24 cellular contexts compared by ENCODE assay signal in genomic region chr12:121520119-121520518, GRCh38.
DNase-seq lines count a peak whose midpoint lies in the region; ATAC-seq and TF ChIP-seq lines count a peak whose summit lies in the region.
"Had no signal": no experiment of that assay in that cellular context is flagged by ENCODE, and none has a peak within 500 bp of the region (broad histone marks: within the 10 kb centered on the region; RNA-seq: fewer than 3 reads in every experiment).

No MANE protein-coding gene starts in this region.

- TF ChIP-seq POLR2A in upper lobe of left lung (IDR thresholded peaks at IDR 0.05), result no peak

- H3K4me3 ChIP-seq in left lung (no peak overlapping the region), upper lobe of left lung (no peak overlapping the region)
- H3K4me3 ChIP-seq: GM23248, SK-N-MC had no signal

- H3K27ac ChIP-seq in left lung, result no peak overlapping the region
- peak overlapping the region in 3 of 4 donors; percentile 30 to 67 (median 52) for H3K27ac ChIP-seq in upper lobe of left lung
- H3K27ac ChIP-seq: 22Rv1, GM23248, RWPE1, SK-N-MC had no signal

- no peaks in the 10 kb centered on the region for H3K27me3 Mint-ChIP-seq in activated T-cell treated with anti-CD3 and anti-CD28 coated beads, Interleukin-2, amount 50 U/mL, for 24 hours
- H3K27me3 Mint-ChIP-seq in IgD-negative memory B cell, result peaks cover 1% of the 10 kb centered on the region
- H3K27me3 Mint-ChIP-seq: B cell had no signal

- H3K36me3 Mint-ChIP-seq in activated T-cell treated with anti-CD3 and anti-CD28 coated beads, Interleukin-2, amount 50 U/mL, for 24 hours (ENCODE audit: low read depth), result peaks cover 32% of the 10 kb centered on the region
- no peaks in the 10 kb centered on the region for H3K36me3 Mint-ChIP-seq in IgD-negative memory B cell

- TF ChIP-seq EP300 in upper lobe of left lung (IDR thresholded peaks at IDR 0.05), result peak in 1 of 4 donors; percentile 78

- DNase-seq in activated T-cell treated with anti-CD3 and anti-CD28 coated beads, Interleukin-2, amount 50 U/mL, for 24 hours, result no peak
- no peak for DNase-seq in activated T-cell treated with anti-CD3 and anti-CD28 coated beads, Interleukin-2, amount 50 U/mL, for 48 hours
- no peak for DNase-seq in left lung
- DNase-seq in upper lobe of left lung, result peak in 1 of 2 donors; percentile 77
- DNase-seq in superior temporal gyrus (ENCODE audit: extremely low spot score), result no peak
- DNase-seq: Calu3, DND-41, GM23248, NCI-H1048, NCI-H1417, NCI-H1694, NCI-H2029 treated with DMSO at 0.1 percent for 48 hours, NCI-H2227 treated with DMSO at 0.1 percent for 48 hours, NCI-H510A, NCI-H69, SHP77 treated with DMSO at 0.1 percent for 48 hours had no signal

- H3K4me1 Mint-ChIP-seq in activated T-cell treated with anti-CD3 and anti-CD28 coated beads, Interleukin-2, amount 50 U/mL, for 24 hours (ENCODE audit: low read depth), result peaks cover 10% of the 10 kb centered on the region
- peaks cover 24 to 37% (median 33%) of the 10 kb centered on the region in 3 donors for H3K4me1 Mint-ChIP-seq in IgD-negative memory B cell

- H3K4me3 Mint-ChIP-seq in activated T-cell treated with anti-CD3 and anti-CD28 coated beads, Interleukin-2, amount 50 U/mL, for 24 hours, result no peak overlapping the region
- H3K4me3 Mint-ChIP-seq in IgD-negative memory B cell, result no peak overlapping the region
- H3K4me3 Mint-ChIP-seq: B cell had no signal

- 57 to 91% methylated on average over 12 to 13 of the region's 13 CpGs for WGBS in upper lobe of left lung, 2 donors

- peak overlapping the region; percentile 22 for H3K27ac Mint-ChIP-seq in activated T-cell treated with anti-CD3 and anti-CD28 coated beads, Interleukin-2, amount 50 U/mL, for 24 hours
- H3K27ac Mint-ChIP-seq in IgD-negative memory B cell, result peak overlapping the region; percentile 16 to 73 (median 45)

- H3K36me3 ChIP-seq in left lung, result no peaks in the 10 kb centered on the region
- H3K36me3 ChIP-seq in upper lobe of left lung, result peaks cover 0 to 14% (median 6%) of the 10 kb centered on the region in 4 donors

- ATAC-seq in left lung, result peak; percentile 65
- peak in 1 of 2 donors; percentile 69 for ATAC-seq in upper lobe of left lung (ENCODE audit: low FRiP score in 2 of 2)
- no peak for ATAC-seq in HG03280 (IDR thresholded peaks at IDR 0.05; ENCODE audit: unreplicated experiment)
- ATAC-seq in GM21786 (IDR thresholded peaks at IDR 0.05; ENCODE audit: unreplicated experiment), result no peak
- ATAC-seq: Panc1 had no signal

- H3K27me3 ChIP-seq in left lung (no peaks in the 10 kb centered on the region), upper lobe of left lung (no peaks in the 10 kb centered on the region)

- peaks cover 0 to 10% of the 10 kb centered on the region in 2 donors for H3K4me1 ChIP-seq in left lung
- H3K4me1 ChIP-seq in upper lobe of left lung, result peaks cover 0 to 10% (median 7%) of the 10 kb centered on the region in 4 donors

- H3K9me3 Mint-ChIP-seq in activated T-cell treated with anti-CD3 and anti-CD28 coated beads, Interleukin-2, amount 50 U/mL, for 24 hours, result no peaks in the 10 kb centered on the region
- H3K9me3 Mint-ChIP-seq in IgD-negative memory B cell, result no peaks in the 10 kb centered on the region

- TF ChIP-seq CTCF in left lung (IDR thresholded peaks at IDR 0.05) (no peak), upper lobe of left lung (IDR thresholded peaks at IDR 0.05) (no peak)

- no peaks in the 10 kb centered on the region for H3K9me3 ChIP-seq in left lung
- no peaks in the 10 kb centered on the region for H3K9me3 ChIP-seq in upper lobe of left lung

- intact Hi-C loops in left lung (cut with DNase I), result no loop called here

Comparison
In these comparisons a context has a peak if more than half of its experiments do, and no peak if none do; other contexts are left out.
1. H3K27ac ChIP-seq: peak in upper lobe of left lung (3 of 4); none in left lung (0 of 2).